8 cellular contexts compared by ENCODE assay signal in genomic region chr9:112462855-112463254, GRCh38.
"Had no signal": no experiment of that assay in that cellular context is flagged by ENCODE, and none has a peak within 500 bp of the region (broad histone marks: within the 10 kb centered on the region; RNA-seq: fewer than 3 reads in every experiment).

No MANE protein-coding gene starts in this region.

- H3K9ac ChIP-seq: KMS-11 had no signal

- ATAC-seq: GM23338, HCT116 had no signal

- H3K4me3 ChIP-seq: GM23338, HAP-1 had no signal

- FAIRE-seq: HTR-8/SVneo had no signal

- H2AFZ ChIP-seq: GM23338 had no signal

- H3K27ac Mint-ChIP-seq: GM23338 had no signal

- H3K4me1 Mint-ChIP-seq: GM23338 had no signal

- H3K27ac ChIP-seq: KMS-11 had no signal

- DNase-seq: H7, IMR-90, KBM-7 had no signal

- H3K4me3 Mint-ChIP-seq: GM23338 had no signal

- H3K4me2 ChIP-seq: GM23338, KMS-11 had no signal

- H3K4me1 ChIP-seq: HAP-1 had no signal

- H3K9me3 ChIP-seq: HAP-1 had no signal
